ENCODE assay signal across 2 cellular contexts in genomic region chr11:118924591-118925585, GRCh38.
TF ChIP-seq lines count a peak whose summit lies in the region.

No MANE protein-coding gene starts in this region.

TF ChIP-seq in GM12891, 5 proteins besides CTCF, POLR2A, EP300 and RAD21:
- TF ChIP-seq SPI1 (IDR thresholded peaks at IDR 0.05; ENCODE audit: low read depth, low read length) (no peak), POU2F2 (IDR thresholded peaks at IDR 0.05; ENCODE audit: low read depth, low read length) (no peak), PAX5 (IDR thresholded peaks at IDR 0.05; ENCODE audit: insufficient read depth, low read length, severe bottlenecking) (peak; percentile 67)

TF ChIP-seq in HepG2, 621 proteins besides CTCF, POLR2A, EP300 and RAD21 (continues in another document):
- no peak for TF ChIP-seq ZNF18 (CRISPR knock-in tag; IDR thresholded peaks at IDR 0.05; ENCODE audit: insufficient replicate concordance)
- TF ChIP-seq SOX13 (IDR thresholded peaks at IDR 0.05) = no peak
- no peak for TF ChIP-seq SOX13 (CRISPR knock-in tag; conservative IDR thresholded peaks at IDR 0.05 in 1 of 2, IDR thresholded peaks at IDR 0.05 in 1 of 2)
- TF ChIP-seq RNF2 (conservative IDR thresholded peaks at IDR 0.05; ENCODE audit: low read depth) = no peak
- TF ChIP-seq NR2F2 (IDR thresholded peaks at IDR 0.05; ENCODE audit: borderline replicate concordance, low read depth) = no peak
- TF ChIP-seq FOXO1 (CRISPR knock-in tag; IDR thresholded peaks at IDR 0.05) = no peak
- no peak for TF ChIP-seq NCOA1 (CRISPR knock-in tag; IDR thresholded peaks at IDR 0.05)
- no peak for TF ChIP-seq ZNF383 (CRISPR knock-in tag; IDR thresholded peaks at IDR 0.05; ENCODE audit: borderline replicate concordance)
- no peak; the same call in 1 of the 2 replicates for TF ChIP-seq SALL2 (CRISPR knock-in tag; IDR thresholded peaks at IDR 0.05)
- no peak for TF ChIP-seq ZNF614 (CRISPR knock-in tag; IDR thresholded peaks at IDR 0.05; ENCODE audit: borderline replicate concordance)
- TF ChIP-seq ZNF556 (CRISPR knock-in tag; IDR thresholded peaks at IDR 0.05; ENCODE audit: borderline replicate concordance) = no peak
- TF ChIP-seq ZNF597 (CRISPR knock-in tag; IDR thresholded peaks at IDR 0.05) = no peak
- TF ChIP-seq USF2 (IDR thresholded peaks at IDR 0.05; ENCODE audit: low read depth, low read length) = no peak
- TF ChIP-seq USF2 (CRISPR knock-in tag; IDR thresholded peaks at IDR 0.05; ENCODE audit: borderline replicate concordance) = no peak
- no peak for TF ChIP-seq ZNF703 (CRISPR knock-in tag; IDR thresholded peaks at IDR 0.05; ENCODE audit: borderline replicate concordance)
- TF ChIP-seq ZNF101 (CRISPR knock-in tag; IDR thresholded peaks at IDR 0.05; ENCODE audit: borderline replicate concordance, low read depth) = no peak
- no peak for TF ChIP-seq PRDM15 (CRISPR knock-in tag; IDR thresholded peaks at IDR 0.05)
- TF ChIP-seq MTF2 (CRISPR knock-in tag; IDR thresholded peaks at IDR 0.05; ENCODE audit: borderline replicate concordance) = peak; percentile 46; the same call in 1 of the 2 replicates
- TF ChIP-seq NRL (CRISPR knock-in tag; IDR thresholded peaks at IDR 0.05; ENCODE audit: borderline replicate concordance) = no peak
- no peak for TF ChIP-seq ZNF280B (CRISPR knock-in tag; IDR thresholded peaks at IDR 0.05; ENCODE audit: borderline replicate concordance)
- TF ChIP-seq LCORL (IDR thresholded peaks at IDR 0.05) = no peak
- TF ChIP-seq LCORL (CRISPR knock-in tag; IDR thresholded peaks at IDR 0.05) = peak; percentile 55; the same call in 1 of the 2 replicates
- no peak for TF ChIP-seq NKX3-1 (CRISPR knock-in tag; IDR thresholded peaks at IDR 0.05)
- TF ChIP-seq ZNF607 (CRISPR knock-in tag; IDR thresholded peaks at IDR 0.05; ENCODE audit: borderline replicate concordance) = no peak
- TF ChIP-seq ZNF10 (CRISPR knock-in tag; IDR thresholded peaks at IDR 0.05; ENCODE audit: borderline replicate concordance, low read depth) = no peak
- no peak for TF ChIP-seq MEIS1 (CRISPR knock-in tag; IDR thresholded peaks at IDR 0.05; ENCODE audit: borderline replicate concordance)
- TF ChIP-seq ZGPAT (CRISPR knock-in tag; IDR thresholded peaks at IDR 0.05) = no peak
- TF ChIP-seq DBP (CRISPR knock-in tag; IDR thresholded peaks at IDR 0.05; ENCODE audit: not compliant biosample characterization) = no peak
- no peak for TF ChIP-seq NFE2L2 (IDR thresholded peaks at IDR 0.05; ENCODE audit: low read length)
- no peak for TF ChIP-seq PCBP1 (IDR thresholded peaks at IDR 0.05; ENCODE audit: borderline replicate concordance, low read depth, low read length)
- TF ChIP-seq ZNF20 (CRISPR knock-in tag; IDR thresholded peaks at IDR 0.05) = no peak
- TF ChIP-seq ATF4 (CRISPR knock-in tag; IDR thresholded peaks at IDR 0.05) = no peak
- no peak for TF ChIP-seq TFDP2 (CRISPR knock-in tag; IDR thresholded peaks at IDR 0.05)
- TF ChIP-seq SP4 (CRISPR knock-in tag; IDR thresholded peaks at IDR 0.05) = no peak
- no peak for TF ChIP-seq RARG (CRISPR knock-in tag; IDR thresholded peaks at IDR 0.05; ENCODE audit: low read depth)
- TF ChIP-seq KLF9 (CRISPR knock-in tag; IDR thresholded peaks at IDR 0.05; ENCODE audit: low read depth) = no peak
- TF ChIP-seq ZNF558 (CRISPR knock-in tag; IDR thresholded peaks at IDR 0.05; ENCODE audit: borderline replicate concordance) = no peak
- TF ChIP-seq FOXA3 (CRISPR knock-in tag; IDR thresholded peaks at IDR 0.05) = no peak
- no peak for TF ChIP-seq ZNF460 (CRISPR knock-in tag; IDR thresholded peaks at IDR 0.05; ENCODE audit: borderline replicate concordance)
- TF ChIP-seq PAX8 (CRISPR knock-in tag; IDR thresholded peaks at IDR 0.05; ENCODE audit: borderline replicate concordance) = no peak
- TF ChIP-seq HOXA9 (CRISPR knock-in tag; IDR thresholded peaks at IDR 0.05; ENCODE audit: borderline replicate concordance) = no peak
- TF ChIP-seq TFDP1 (CRISPR knock-in tag; IDR thresholded peaks at IDR 0.05; ENCODE audit: borderline replicate concordance) = no peak
- no peak for TF ChIP-seq ZNF746 (CRISPR knock-in tag; IDR thresholded peaks at IDR 0.05)
- no peak for TF ChIP-seq NCOR1 (IDR thresholded peaks at IDR 0.05; ENCODE audit: borderline replicate concordance, low read length)
- TF ChIP-seq IKZF1 (IDR thresholded peaks at IDR 0.05) = no peak
- no peak for TF ChIP-seq ZNF567 (CRISPR knock-in tag; IDR thresholded peaks at IDR 0.05; ENCODE audit: borderline replicate concordance)
- TF ChIP-seq ZNF770 (CRISPR knock-in tag; IDR thresholded peaks at IDR 0.05) = no peak
- no peak for TF ChIP-seq FOXK1 (CRISPR knock-in tag; IDR thresholded peaks at IDR 0.05; ENCODE audit: borderline replicate concordance, low read depth)
